ENCODE assay signal across 16 cellular contexts in the genomic region with DNA sequence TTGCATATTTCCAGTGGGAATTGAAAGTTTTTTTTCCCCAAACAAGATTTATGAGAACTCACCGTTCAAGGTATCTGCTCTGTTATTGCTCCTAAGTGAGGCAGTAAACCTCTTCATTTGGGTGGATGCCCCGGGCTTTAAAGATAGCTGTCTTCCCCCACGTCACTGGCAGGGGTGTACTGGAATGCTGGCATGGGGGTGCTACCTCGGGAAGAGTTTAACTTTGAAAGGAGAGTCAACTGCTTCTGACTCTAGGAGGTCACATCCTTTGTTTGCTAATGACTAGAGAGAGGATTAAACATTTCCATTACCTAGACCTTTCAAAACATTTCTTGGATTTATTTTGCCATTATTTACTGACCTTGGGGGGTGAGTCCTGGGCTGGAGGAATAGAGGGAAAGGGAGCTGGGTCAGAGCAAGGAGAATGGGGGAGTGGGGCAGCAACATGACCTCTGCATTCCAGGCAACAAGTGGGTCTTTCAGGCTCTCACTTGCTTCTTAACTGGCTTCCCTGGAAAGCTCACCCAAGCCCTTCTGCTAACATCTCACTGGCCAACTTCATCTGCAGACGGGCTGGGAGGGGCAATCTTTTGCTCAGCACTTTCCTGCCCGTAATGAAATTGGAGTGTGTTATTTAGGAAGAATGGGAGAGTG.
"Had no signal": no experiment of that assay in that cellular context is flagged by ENCODE, and none has a peak within 500 bp of the region (broad histone marks: within the 10 kb centered on the region; RNA-seq: fewer than 3 reads in every experiment).

No MANE protein-coding gene starts in this region.

- H3K36me3 Mint-ChIP-seq: type B pancreatic cell had no signal

- H3K27ac ChIP-seq: coronary artery, hepatocyte, ovary, thyroid gland had no signal

- H3K27me3 ChIP-seq: ovary, thyroid gland had no signal

- H3K4me2 ChIP-seq: hepatocyte had no signal

- ATAC-seq: left colon; mucosa of descending colon; naive thymus-derived CD8-positive, alpha-beta T cell; right cardiac atrium had no signal

- H3K4me3 Mint-ChIP-seq: naive thymus-derived CD8-positive, alpha-beta T cell; type B pancreatic cell had no signal

- H3K36me3 ChIP-seq: ovary, thyroid gland had no signal

- H3K9me3 Mint-ChIP-seq: type B pancreatic cell had no signal

- H3K4me1 Mint-ChIP-seq: naive thymus-derived CD8-positive, alpha-beta T cell had no signal

- H3K4me3 ChIP-seq: coronary artery, hepatocyte, mucosa of descending colon, ovary, thyroid gland had no signal

- DNase-seq: effector CD4-positive, alpha-beta T cell; foreskin melanocyte; left colon; mucosa of descending colon; naive thymus-derived CD8-positive, alpha-beta T cell; nucleus accumbens; ovary; right cardiac atrium; small intestine; stimulated activated CD4-positive, alpha-beta T cell treated with anti-CD3 and anti-CD28 coated beads, Interleukin-2, amount 100 ng/mL, for 48 hours; stimulated activated naive CD4-positive, alpha-beta T cell treated with Interleukin-2 at 50 U/mL for 16 hours; thyroid gland had no signal

- H3K4me1 ChIP-seq: thyroid gland had no signal

- H2AFZ ChIP-seq: hepatocyte had no signal

- H3K9me3 ChIP-seq: mucosa of descending colon, ovary, thyroid gland had no signal

- H3K27ac Mint-ChIP-seq: naive thymus-derived CD8-positive, alpha-beta T cell; progenitor cell of endocrine pancreas; type B pancreatic cell had no signal
